8 cellular contexts compared by ENCODE assay signal in the genomic region with DNA sequence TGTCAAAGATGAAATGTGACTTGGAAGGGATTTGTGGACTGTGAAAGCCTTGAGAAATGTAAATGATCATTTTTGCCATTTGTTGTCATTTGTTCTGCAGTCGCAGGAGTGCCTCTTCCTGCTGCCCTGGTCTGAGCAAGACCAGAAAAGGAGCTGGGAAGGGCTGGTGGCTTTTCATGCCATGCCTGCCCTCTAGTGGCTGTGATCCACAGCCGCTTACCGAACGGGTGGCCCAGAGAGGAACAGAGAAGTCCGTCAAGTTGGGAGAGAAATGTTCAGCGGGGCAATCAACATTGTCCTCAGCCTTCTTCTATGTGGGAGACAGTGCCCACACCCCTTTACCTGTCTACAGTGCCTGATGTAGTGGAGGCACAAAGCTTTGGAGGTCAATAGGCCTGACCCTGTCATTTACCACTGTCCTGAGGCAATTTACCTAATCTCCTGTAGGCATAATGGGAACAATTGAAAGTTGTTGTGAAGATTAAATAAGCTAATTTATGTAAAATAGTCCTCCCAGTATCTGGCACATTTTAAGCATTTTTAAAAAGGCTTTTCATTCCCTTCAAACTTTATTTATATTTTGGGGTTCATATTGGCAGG.
A peak's percentile ranks its signal among the peaks of the same experiment; 100 is the strongest.
DNase-seq lines count a peak whose midpoint lies in the region; ATAC-seq and TF ChIP-seq lines count a peak whose summit lies in the region.

No MANE protein-coding gene starts in this region.

- H3K27me3 Mint-ChIP-seq in CD4-positive, alpha-beta T cell = peaks cover 32% of the 10 kb centered on the region
- peaks cover 9% of the 10 kb centered on the region for H3K27me3 Mint-ChIP-seq in memory B cell

- POLR2A ChIA-PET in CD4-positive, alpha-beta T cell (lab: Charles Lee) = no interaction called here

- ATAC-seq in CD4-positive, alpha-beta T cell (ENCODE audit: poor library complexity) = peak; percentile 48
- ATAC-seq in HG03159 (IDR thresholded peaks at IDR 0.05; ENCODE audit: unreplicated experiment) = peak; percentile 92
- ATAC-seq in memory B cell (ENCODE audit: low read depth) = peak; percentile 92

- H3K27ac Mint-ChIP-seq in CD4-positive, alpha-beta T cell = no peak overlapping the region
- no peak overlapping the region for H3K27ac Mint-ChIP-seq in memory B cell

- no peaks in the 10 kb centered on the region for H3K36me3 Mint-ChIP-seq in CD4-positive, alpha-beta T cell (ENCODE audit: low read depth)
- H3K36me3 Mint-ChIP-seq in memory B cell = no peaks in the 10 kb centered on the region

- CTCF ChIA-PET in CD4-positive, alpha-beta T cell (lab: Charles Lee) = interaction anchor here (1.3 to 1.6 kb wide), 2 partner anchors 9 to 10 kb away, joined by 3 to 4 read pairs; no protein-coding TSS in a partner anchor

- H3K9me3 ChIP-seq in CD4-positive, alpha-beta T cell (ENCODE audit: control insufficient read depth, low read length) = no peaks in the 10 kb centered on the region

- no peaks in the 10 kb centered on the region for H3K4me1 Mint-ChIP-seq in CD4-positive, alpha-beta T cell (ENCODE audit: low read depth)
- H3K4me1 Mint-ChIP-seq in memory B cell = peaks cover 4% of the 10 kb centered on the region

- TF ChIP-seq CTCF in CD4-positive, alpha-beta T cell (IDR thresholded peaks at IDR 0.05) = peak; percentile 68

- H3K27ac ChIP-seq in CD4-positive, alpha-beta T cell (ENCODE audit: low read depth, low read length) = no peak overlapping the region

- H3K27me3 ChIP-seq in CD4-positive, alpha-beta T cell (ENCODE audit: control insufficient read depth, insufficient read depth, low read length) = no peaks in the 10 kb centered on the region

- intact Hi-C loops in CD4-positive, alpha-beta T cell (cut with DNase I, micrococcal nuclease) = loop anchor here (5.0 kb wide), 2 partner anchors 187 to 227 kb away; partner anchors contain the start of gene B3GLCT (in 1 of the 2)

- H3K9me3 Mint-ChIP-seq in CD4-positive, alpha-beta T cell = no peaks in the 10 kb centered on the region
- H3K9me3 Mint-ChIP-seq in memory B cell = no peaks in the 10 kb centered on the region

- peak; percentile 5 to 45 (median 20) for DNase-seq in CD4-positive, alpha-beta T cell
- DNase-seq in GM19238 (ENCODE audit: insufficient read length, low spot score) (peak; percentile 53), NCI-H446 (lab: John Stamatoyannopoulos, UW) (peak; percentile 66 to 80), memory B cell (ENCODE audit: low spot score in 2 of 2) (peak; percentile 40 to 56)
- DNase-seq in activated CD4-positive, alpha-beta T cell treated with anti-CD3 and anti-CD28 coated beads for 48 hours = peak; percentile 75
- DNase-seq in effector CD4-positive, alpha-beta T cell = peak; percentile 14
- peak; percentile 2 to 17 for DNase-seq in stimulated activated CD8-positive, alpha-beta memory T cell treated with anti-CD3 and anti-CD28 coated beads, Interleukin-4, amount 100 ng/mL, for 1 hour (ENCODE audit: low read depth in 2 of 2, low spot score in 1 of 2)

- H3K4me3 Mint-ChIP-seq in CD4-positive, alpha-beta T cell = no peak overlapping the region
- H3K4me3 Mint-ChIP-seq in memory B cell = no peak overlapping the region

Comparison
In these comparisons a context has a peak if more than half of its experiments do, and no peak if none do; other contexts are left out.
1. DNase-seq: peak in every context shown above with its lines; median percentile 75 in activated CD4-positive, alpha-beta T cell treated with anti-CD3 and anti-CD28 coated beads for 48 hours; 73 in NCI-H446; 53 in GM19238; 48 in memory B cell; 20 in CD4-positive, alpha-beta T cell; 14 in effector CD4-positive, alpha-beta T cell; 10 in stimulated activated CD8-positive, alpha-beta memory T cell treated with anti-CD3 and anti-CD28 coated beads, Interleukin-4, amount 100 ng/mL, for 1 hour.